1 cellular context compared by ENCODE assay signal in the genomic region with DNA sequence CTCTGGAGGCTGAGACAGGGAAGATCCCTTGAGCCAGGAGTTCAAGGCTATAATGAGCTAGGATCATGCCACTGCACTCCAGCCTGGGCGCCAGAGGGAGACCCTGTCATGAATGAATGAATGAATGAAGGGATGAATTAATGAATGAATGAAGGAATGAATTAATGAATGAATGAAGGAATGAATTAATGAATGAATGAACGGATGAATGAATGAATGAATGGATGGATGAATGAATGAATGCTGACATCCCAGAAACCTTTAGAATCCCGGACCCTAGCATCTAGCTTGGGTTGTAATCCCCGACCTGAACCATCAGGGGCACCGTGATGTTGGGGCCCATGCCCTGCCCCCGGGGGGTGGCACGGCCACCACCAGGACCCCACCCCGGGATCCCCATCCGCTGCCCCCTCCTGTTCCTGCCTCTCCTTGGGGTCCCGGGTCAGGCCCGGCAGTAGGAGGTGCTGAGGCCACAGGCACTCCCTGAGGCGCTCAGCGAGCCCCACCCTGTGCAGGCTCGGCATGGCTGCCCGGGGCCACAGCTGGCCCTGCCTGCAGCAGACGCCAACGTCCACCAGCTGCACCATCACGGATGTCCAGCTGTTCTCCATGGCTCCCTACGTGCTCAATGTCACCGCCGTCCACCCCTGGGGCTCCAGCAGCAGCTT.
A peak's percentile ranks its signal among the peaks of the same experiment; 100 is the strongest.
TF ChIP-seq lines count a peak whose summit lies in the region.

No MANE protein-coding gene starts in this region.

TF ChIP-seq in HepG2, 621 proteins besides CTCF, POLR2A, EP300 and RAD21:
- TF ChIP-seq ZNF629 (CRISPR knock-in tag; conservative IDR thresholded peaks at IDR 0.05): no peak
- TF ChIP-seq ZNF24 (IDR thresholded peaks at IDR 0.05): peak; percentile 96
